Comparison of ENCODE assay signal across 26 cellular contexts in the genomic region with DNA sequence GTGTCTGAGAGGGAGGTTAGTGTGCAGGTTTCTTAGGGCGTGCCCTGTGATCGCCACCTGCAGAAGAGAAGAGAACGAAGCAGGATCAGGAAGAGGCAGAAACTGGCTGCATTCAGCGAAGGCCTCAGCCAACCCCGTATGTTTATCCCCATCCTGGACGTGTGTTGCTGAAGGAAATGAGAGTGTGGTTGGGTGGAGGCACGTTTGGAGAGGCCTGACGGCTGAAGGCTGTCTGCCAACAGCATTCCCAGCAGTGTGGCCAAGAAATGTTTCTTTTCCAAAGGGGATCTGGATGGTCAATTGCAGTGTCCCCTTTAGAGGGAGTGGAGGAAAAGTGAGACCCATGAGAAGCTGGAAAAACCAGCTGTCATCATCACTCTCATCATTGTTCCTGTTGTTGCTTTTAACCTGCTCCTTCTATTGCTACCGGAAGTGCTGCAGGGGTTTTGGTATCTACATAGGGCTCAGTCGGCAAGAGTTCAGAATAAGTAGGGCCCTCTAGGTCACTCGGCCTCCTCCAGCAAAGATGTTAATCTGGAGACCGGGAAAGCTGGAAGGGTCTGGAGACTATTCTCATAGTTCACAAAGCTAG. TPM values are rescaled to one million over a fixed set of nuclear protein-coding genes. Genes with fewer than 3 reads are reported as not detected.
A peak's percentile ranks its signal among the peaks of the same experiment; 100 is the strongest.
DNase-seq lines count a peak whose midpoint lies in the region; ATAC-seq and TF ChIP-seq lines count a peak whose summit lies in the region.
"Had no signal": no experiment of that assay in that cellular context is flagged by ENCODE, and none has a peak within 500 bp of the region (broad histone marks: within the 10 kb centered on the region; RNA-seq: fewer than 3 reads in every experiment).

No MANE protein-coding gene starts in this region.

- ATAC-seq in GM23338, result no peak
- ATAC-seq in stimulated activated effector memory CD8-positive, alpha-beta T cell treated with anti-CD3 and anti-CD28 coated beads, Interleukin-12 subunit alpha, Interleukin-12 subunit beta, amount 100 ng/mL, for 72 hours, result no peak
- ATAC-seq: CD8-positive, alpha-beta T cell had no signal

- no peaks in the 10 kb centered on the region; the same call in 2 of the 3 replicates for H3K9me3 Mint-ChIP-seq in GM23338
- no peaks in the 10 kb centered on the region for H3K9me3 Mint-ChIP-seq in stimulated activated effector memory CD8-positive, alpha-beta T cell treated with anti-CD3 and anti-CD28 coated beads, Interleukin-12 subunit alpha, Interleukin-12 subunit beta, amount 100 ng/mL, for 72 hours
- H3K9me3 Mint-ChIP-seq: activated B cell treated with CpG ODN at 0.5 μM for 24 hours; activated CD4-positive, alpha-beta memory T cell treated with anti-CD3 and anti-CD28 coated beads, Interleukin-2, amount 10 ng/mL, durations not matched to agents 7 days and 5 days; activated naive CD4-positive, alpha-beta T cell treated with anti-CD3 and anti-CD28 coated beads, Interleukin-2, amount 50 U/mL, for 24 hours; CD8-positive, alpha-beta T cell; immature natural killer cell; memory B cell had no signal

- no peak for TF ChIP-seq EP300 in suprapubic skin (IDR thresholded peaks at IDR 0.05)

- no peak for TF ChIP-seq POLR2A in suprapubic skin (IDR thresholded peaks at IDR 0.05)

- H3K27ac Mint-ChIP-seq in GM23338, result no peak overlapping the region
- peak overlapping the region; percentile 24 for H3K27ac Mint-ChIP-seq in stimulated activated effector memory CD8-positive, alpha-beta T cell treated with anti-CD3 and anti-CD28 coated beads, Interleukin-12 subunit alpha, Interleukin-12 subunit beta, amount 100 ng/mL, for 72 hours
- H3K27ac Mint-ChIP-seq: activated B cell treated with CpG ODN at 0.5 μM for 24 hours; activated CD4-positive, alpha-beta memory T cell treated with anti-CD3 and anti-CD28 coated beads, Interleukin-2, amount 10 ng/mL, durations not matched to agents 7 days and 5 days; activated naive CD4-positive, alpha-beta T cell treated with anti-CD3 and anti-CD28 coated beads, Interleukin-2, amount 50 U/mL, for 24 hours; CD8-positive, alpha-beta T cell; memory B cell; nephron progenitor cell had no signal

- H3K4me1 Mint-ChIP-seq in GM23338, result peaks cover 39% of the 10 kb centered on the region
- H3K4me1 Mint-ChIP-seq in stimulated activated effector memory CD8-positive, alpha-beta T cell treated with anti-CD3 and anti-CD28 coated beads, Interleukin-12 subunit alpha, Interleukin-12 subunit beta, amount 100 ng/mL, for 72 hours, result no peaks in the 10 kb centered on the region
- H3K4me1 Mint-ChIP-seq: activated B cell treated with CpG ODN at 0.5 μM for 24 hours; activated CD4-positive, alpha-beta memory T cell treated with anti-CD3 and anti-CD28 coated beads, Interleukin-2, amount 10 ng/mL, durations not matched to agents 7 days and 5 days; activated naive CD4-positive, alpha-beta T cell treated with anti-CD3 and anti-CD28 coated beads, Interleukin-2, amount 50 U/mL, for 24 hours; immature natural killer cell; memory B cell had no signal

- DNase-seq in GM23338 (ENCODE audit: low spot score), result no peak
- peak in 1 of 61 donors; percentile 42 for DNase-seq in caudate nucleus (lab: John Stamatoyannopoulos, UW)
- DNase-seq in stimulated activated effector memory CD8-positive, alpha-beta T cell treated with anti-CD3 and anti-CD28 coated beads, Interleukin-12 subunit alpha, Interleukin-12 subunit beta, amount 100 ng/mL, for 72 hours (ENCODE audit: low spot score in 2 of 2), result no peak
- DNase-seq in AML-193 (lab: John Stamatoyannopoulos, UW), result no peak
- no peak for DNase-seq in suprapubic skin (ENCODE audit: low spot score in 2 of 2)
- no peak for DNase-seq in dermis blood vessel endothelial cell
- DNase-seq in NCI-H1436 treated with DMSO at 0.1 percent for 48 hours (lab: John Stamatoyannopoulos, UW), result no peak
- DNase-seq: activated B cell treated with CpG ODN at 0.5 μM for 24 hours; activated CD4-positive, alpha-beta memory T cell treated with anti-CD3 and anti-CD28 coated beads, Interleukin-2, amount 10 ng/mL, durations not matched to agents 7 days and 5 days; activated T-cell treated with anti-CD3 and anti-CD28 coated beads, Interleukin-2, amount 50 U/mL, for 1 hour; brain microvascular endothelial cell; CD8-positive, alpha-beta T cell; DMS79 treated with DMSO at 0.1 percent for 48 hours; heart right ventricle; immature natural killer cell; NCI-H1694; NCI-H345; nephron progenitor cell; stimulated activated CD4-positive, alpha-beta T cell treated with anti-CD3 and anti-CD28 coated beads, Interleukin-4, amount 100 ng/mL, for 24 hours had no signal

- no peak overlapping the region for H3K27ac ChIP-seq in GM23338 (ENCODE audit: low read depth)
- peak overlapping the region; percentile 84 for H3K27ac ChIP-seq in caudate nucleus (ENCODE audit: low read depth, low read length)
- peak overlapping the region; percentile 27 for H3K27ac ChIP-seq in layer of hippocampus (ENCODE audit: low read depth, low read length)
- H3K27ac ChIP-seq in suprapubic skin, result no peak overlapping the region
- H3K27ac ChIP-seq: brain microvascular endothelial cell, heart right ventricle, prostate gland had no signal

- 28% methylated on average over 12 of the region's 12 CpGs for WGBS in suprapubic skin

- peaks cover 13% of the 10 kb centered on the region; the same call in 1 of the 2 replicates for H3F3A ChIP-seq in GM23338 (replicated peaks; ENCODE audit: low read depth)

- H3K4me3 ChIP-seq in GM23338 (no peak overlapping the region), suprapubic skin (no peak overlapping the region)
- H3K4me3 ChIP-seq: dorsolateral prefrontal cortex, heart right ventricle, prostate gland, smooth muscle cell had no signal

- H3K4me1 ChIP-seq in GM23338 (ENCODE audit: insufficient read depth) (peaks cover 28% of the 10 kb centered on the region), suprapubic skin (peaks cover 44% of the 10 kb centered on the region)
- H3K4me1 ChIP-seq: prostate gland had no signal

- H3K36me3 ChIP-seq in GM23338 (ENCODE audit: insufficient read depth) (no peaks in the 10 kb centered on the region), suprapubic skin (no peaks in the 10 kb centered on the region)
- H3K36me3 ChIP-seq: brain microvascular endothelial cell, heart right ventricle, prostate gland had no signal

- H3K79me2 ChIP-seq in GM23338 (replicated peaks; ENCODE audit: insufficient read depth), result no peaks in the 10 kb centered on the region

- peaks cover 3% of the 10 kb centered on the region; the same call in 1 of the 2 replicates for H3K9me2 ChIP-seq in GM23338 (ENCODE audit: insufficient read depth)

- H4K20me1 ChIP-seq in GM23338 (replicated peaks; ENCODE audit: insufficient read depth), result no peaks in the 10 kb centered on the region

- H2AFZ ChIP-seq in GM23338, result peak overlapping the region; percentile 35; the same call in 1 of the 2 replicates

- no peaks in the 10 kb centered on the region for H3K36me3 Mint-ChIP-seq in GM23338 (ENCODE audit: low read depth)
- no peaks in the 10 kb centered on the region for H3K36me3 Mint-ChIP-seq in stimulated activated effector memory CD8-positive, alpha-beta T cell treated with anti-CD3 and anti-CD28 coated beads, Interleukin-12 subunit alpha, Interleukin-12 subunit beta, amount 100 ng/mL, for 72 hours
- H3K36me3 Mint-ChIP-seq: activated naive CD4-positive, alpha-beta T cell treated with anti-CD3 and anti-CD28 coated beads, Interleukin-2, amount 50 U/mL, for 24 hours; CD8-positive, alpha-beta T cell; memory B cell had no signal

- peaks cover 7% of the 10 kb centered on the region for H3K27me3 Mint-ChIP-seq in GM23338 (ENCODE audit: insufficient read depth, low read depth, poor library complexity)
- H3K27me3 Mint-ChIP-seq: activated CD4-positive, alpha-beta memory T cell treated with anti-CD3 and anti-CD28 coated beads, Interleukin-2, amount 10 ng/mL, durations not matched to agents 7 days and 5 days had no signal

- TF ChIP-seq CTCF in GM23338 (conservative IDR thresholded peaks at IDR 0.05; ENCODE audit: low read depth in 2 of 2), result 0 out of 4 replicates have a peak, but pooled peaks of 1 of the 2 experiments have one; percentile 6
- TF ChIP-seq CTCF in suprapubic skin (IDR thresholded peaks at IDR 0.05), result no peak

- H3K27me3 ChIP-seq in GM23338 (ENCODE audit: insufficient read depth) (no peaks in the 10 kb centered on the region), layer of hippocampus (ENCODE audit: control insufficient read depth, insufficient read depth, low read length) (no peaks in the 10 kb centered on the region), suprapubic skin (no peaks in the 10 kb centered on the region)
- H3K27me3 ChIP-seq: brain microvascular endothelial cell, dorsolateral prefrontal cortex, heart right ventricle had no signal

- no peak overlapping the region for H3K4me3 Mint-ChIP-seq in GM23338
- no peak overlapping the region for H3K4me3 Mint-ChIP-seq in stimulated activated effector memory CD8-positive, alpha-beta T cell treated with anti-CD3 and anti-CD28 coated beads, Interleukin-12 subunit alpha, Interleukin-12 subunit beta, amount 100 ng/mL, for 72 hours
- H3K4me3 Mint-ChIP-seq: activated B cell treated with CpG ODN at 0.5 μM for 24 hours; activated CD4-positive, alpha-beta memory T cell treated with anti-CD3 and anti-CD28 coated beads, Interleukin-2, amount 10 ng/mL, durations not matched to agents 7 days and 5 days; activated naive CD4-positive, alpha-beta T cell treated with anti-CD3 and anti-CD28 coated beads, Interleukin-2, amount 50 U/mL, for 24 hours; CD8-positive, alpha-beta T cell; immature natural killer cell; memory B cell; nephron progenitor cell had no signal

- H3K4me2 ChIP-seq in GM23338, result no peak overlapping the region
- H3K4me2 ChIP-seq: smooth muscle cell had no signal

- H3K9me3 ChIP-seq in suprapubic skin, result no peaks in the 10 kb centered on the region
- H3K9me3 ChIP-seq: heart right ventricle, prostate gland had no signal

TF ChIP-seq in GM23338, 12 proteins besides CTCF, POLR2A, EP300 and RAD21 (continues in another document):
- no peak for TF ChIP-seq JUNB (IDR thresholded peaks at IDR 0.05; ENCODE audit: unreplicated experiment)

RNA-seq across cellular contexts. Expression of a gene that starts 46.5 kb away (rescaled TPM):
- 1.9 and 4.5 TPM in 2 replicates for total RNA-seq in GM23338 (2014; rRNA removed; shearing (Covaris generic))
- polyA plus RNA-seq in GM23338 (2016; fragmentation: Nextera tagmentation; extraction: Ambion mirVana), result 0.53 and 0.64 TPM in 2 replicates
- total RNA-seq in suprapubic skin, result 10 to 100 TPM; 19.1 to 53.0 (median 39.2) TPM
- 0.51 and 0.85 TPM in 2 replicates for total RNA-seq in dermis blood vessel endothelial cell
- total RNA-seq: CD8-positive, alpha-beta T cell; T-helper 2 cell treated with Interferon-gamma antibody and Interleukin-4, amounts not matched to agents 100 ng/mL and 5 ng/mL, for 36 hours had no signal
- polyA plus RNA-seq: smooth muscle cell had no signal

Comparison
In these comparisons a context has a peak if more than half of its experiments do, and no peak if none do; other contexts are left out.
1. H3K27ac ChIP-seq: peak in caudate nucleus (single experiment) and layer of hippocampus (single experiment); none in GM23338 (single experiment) and suprapubic skin (single experiment).